In the genomic region with DNA sequence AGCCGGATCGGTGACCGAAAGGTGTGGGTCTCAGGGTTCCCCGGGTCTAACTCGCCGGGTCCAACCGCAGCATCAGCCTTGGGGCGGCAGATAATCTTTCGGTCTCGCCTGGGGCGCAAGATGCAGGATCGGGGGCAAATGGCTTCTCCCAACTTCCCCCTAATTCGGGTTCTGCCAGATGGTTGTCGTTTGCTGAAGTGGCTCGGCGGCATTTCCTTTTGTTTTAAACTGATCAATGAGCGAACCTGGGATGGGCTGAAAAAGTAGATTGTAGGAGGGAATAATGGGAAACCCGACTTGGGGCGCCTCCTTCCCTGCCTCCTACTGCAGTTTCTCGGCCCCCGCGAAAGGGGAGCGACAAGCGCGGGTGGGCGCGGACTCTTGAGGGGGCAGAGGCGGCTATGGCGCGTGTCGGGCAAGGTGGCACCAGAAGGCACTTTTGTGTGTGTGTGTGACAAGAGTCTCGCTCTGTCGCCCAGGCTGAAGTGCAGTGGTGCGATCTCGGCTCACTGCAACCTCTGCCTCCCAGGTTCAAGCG, we compare ENCODE assay signal across 3 cellular contexts.
TF ChIP-seq lines count a peak whose summit lies in the region.

No MANE protein-coding gene starts in this region.

TF ChIP-seq in SK-N-SH, 30 proteins besides CTCF, POLR2A, EP300 and RAD21:
- TF ChIP-seq MAX (IDR thresholded peaks at IDR 0.05; ENCODE audit: low read depth) (no peak; the same call in 1 of the 2 replicates), YY1 (IDR thresholded peaks at IDR 0.05; ENCODE audit: low read depth) (no peak), MEF2A (IDR thresholded peaks at IDR 0.05; ENCODE audit: borderline replicate concordance, low read depth) (no peak), TCF12 (IDR thresholded peaks at IDR 0.05) (no peak), SIN3A (IDR thresholded peaks at IDR 0.05; ENCODE audit: borderline replicate concordance, low read depth, low read length) (no peak), RXRA (IDR thresholded peaks at IDR 0.05; ENCODE audit: borderline replicate concordance, low read depth) (no peak), FOXM1 (IDR thresholded peaks at IDR 0.05; ENCODE audit: low read depth) (no peak), JUND (IDR thresholded peaks at IDR 0.05) (no peak), GATA2 (CRISPR knock-in tag; IDR thresholded peaks at IDR 0.05) (no peak), RFX5 (IDR thresholded peaks at IDR 0.05; ENCODE audit: low read length) (no peak), FOXJ3 (CRISPR knock-in tag; IDR thresholded peaks at IDR 0.05) (no peak), NRF1 (IDR thresholded peaks at IDR 0.05; ENCODE audit: low read depth, low read length) (no peak), NFIC (IDR thresholded peaks at IDR 0.05; ENCODE audit: borderline replicate concordance) (no peak)
- TF ChIP-seq, protein P1, sequence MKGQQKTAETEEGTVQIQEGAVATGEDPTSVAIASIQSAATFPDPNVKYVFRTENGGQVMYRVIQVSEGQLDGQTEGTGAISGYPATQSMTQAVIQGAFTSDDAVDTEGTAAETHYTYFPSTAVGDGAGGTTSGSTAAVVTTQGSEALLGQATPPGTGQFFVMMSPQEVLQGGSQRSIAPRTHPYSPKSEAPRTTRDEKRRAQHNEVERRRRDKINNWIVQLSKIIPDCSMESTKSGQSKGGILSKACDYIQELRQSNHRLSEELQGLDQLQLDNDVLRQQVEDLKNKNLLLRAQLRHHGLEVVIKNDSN (IDR thresholded peaks at IDR 0.05; ENCODE audit: borderline replicate concordance, low read depth), result no peak
- TF ChIP-seq, protein P2, sequence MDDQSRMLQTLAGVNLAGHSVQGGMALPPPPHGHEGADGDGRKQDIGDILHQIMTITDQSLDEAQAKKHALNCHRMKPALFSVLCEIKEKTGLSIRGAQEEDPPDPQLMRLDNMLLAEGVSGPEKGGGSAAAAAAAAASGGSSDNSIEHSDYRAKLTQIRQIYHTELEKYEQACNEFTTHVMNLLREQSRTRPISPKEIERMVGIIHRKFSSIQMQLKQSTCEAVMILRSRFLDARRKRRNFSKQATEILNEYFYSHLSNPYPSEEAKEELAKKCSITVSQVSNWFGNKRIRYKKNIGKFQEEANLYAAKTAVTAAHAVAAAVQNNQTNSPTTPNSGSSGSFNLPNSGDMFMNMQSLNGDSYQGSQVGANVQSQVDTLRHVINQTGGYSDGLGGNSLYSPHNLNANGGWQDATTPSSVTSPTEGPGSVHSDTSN (IDR thresholded peaks at IDR 0.05), result no peak
- TF ChIP-seq, protein P3, sequence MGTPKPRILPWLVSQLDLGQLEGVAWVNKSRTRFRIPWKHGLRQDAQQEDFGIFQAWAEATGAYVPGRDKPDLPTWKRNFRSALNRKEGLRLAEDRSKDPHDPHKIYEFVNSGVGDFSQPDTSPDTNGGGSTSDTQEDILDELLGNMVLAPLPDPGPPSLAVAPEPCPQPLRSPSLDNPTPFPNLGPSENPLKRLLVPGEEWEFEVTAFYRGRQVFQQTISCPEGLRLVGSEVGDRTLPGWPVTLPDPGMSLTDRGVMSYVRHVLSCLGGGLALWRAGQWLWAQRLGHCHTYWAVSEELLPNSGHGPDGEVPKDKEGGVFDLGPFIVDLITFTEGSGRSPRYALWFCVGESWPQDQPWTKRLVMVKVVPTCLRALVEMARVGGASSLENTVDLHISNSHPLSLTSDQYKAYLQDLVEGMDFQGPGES (IDR thresholded peaks at IDR 0.05; ENCODE audit: low read depth, low read length), result no peak

TF ChIP-seq in SK-N-SH treated with all-trans-retinoic acid at 6 μM for 48 hours, 23 proteins besides CTCF, POLR2A, EP300 and RAD21 (continues in another document):
- TF ChIP-seq TSHZ2 (CRISPR knock-in tag; IDR thresholded peaks at IDR 0.05), result no peak
- TF ChIP-seq, protein P4, sequence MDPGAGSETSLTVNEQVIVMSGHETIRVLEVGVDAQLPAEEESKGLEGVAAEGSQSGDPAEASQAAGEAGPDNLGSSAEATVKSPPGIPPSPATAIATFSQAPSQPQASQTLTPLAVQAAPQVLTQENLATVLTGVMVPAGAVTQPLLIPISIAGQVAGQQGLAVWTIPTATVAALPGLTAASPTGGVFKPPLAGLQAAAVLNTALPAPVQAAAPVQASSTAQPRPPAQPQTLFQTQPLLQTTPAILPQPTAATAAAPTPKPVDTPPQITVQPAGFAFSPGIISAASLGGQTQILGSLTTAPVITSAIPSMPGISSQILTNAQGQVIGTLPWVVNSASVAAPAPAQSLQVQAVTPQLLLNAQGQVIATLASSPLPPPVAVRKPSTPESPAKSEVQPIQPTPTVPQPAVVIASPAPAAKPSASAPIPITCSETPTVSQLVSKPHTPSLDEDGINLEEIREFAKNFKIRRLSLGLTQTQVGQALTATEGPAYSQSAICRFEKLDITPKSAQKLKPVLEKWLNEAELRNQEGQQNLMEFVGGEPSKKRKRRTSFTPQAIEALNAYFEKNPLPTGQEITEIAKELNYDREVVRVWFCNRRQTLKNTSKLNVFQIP (CRISPR knock-in tag; IDR thresholded peaks at IDR 0.05; ENCODE audit: borderline replicate concordance, low read depth), result no peak
- TF ChIP-seq ZNF565 (CRISPR knock-in tag; conservative IDR thresholded peaks at IDR 0.05; ENCODE audit: low read depth), result no peak
- TF ChIP-seq RARB (CRISPR knock-in tag; IDR thresholded peaks at IDR 0.05), result no peak
- no peak for TF ChIP-seq PPARA (CRISPR knock-in tag; IDR thresholded peaks at IDR 0.05; ENCODE audit: borderline replicate concordance)
- TF ChIP-seq TCF4 (CRISPR knock-in tag; IDR thresholded peaks at IDR 0.05; ENCODE audit: borderline replicate concordance), result no peak
- no peak for TF ChIP-seq CSDC2 (CRISPR knock-in tag; IDR thresholded peaks at IDR 0.05)
- TF ChIP-seq, protein P5, sequence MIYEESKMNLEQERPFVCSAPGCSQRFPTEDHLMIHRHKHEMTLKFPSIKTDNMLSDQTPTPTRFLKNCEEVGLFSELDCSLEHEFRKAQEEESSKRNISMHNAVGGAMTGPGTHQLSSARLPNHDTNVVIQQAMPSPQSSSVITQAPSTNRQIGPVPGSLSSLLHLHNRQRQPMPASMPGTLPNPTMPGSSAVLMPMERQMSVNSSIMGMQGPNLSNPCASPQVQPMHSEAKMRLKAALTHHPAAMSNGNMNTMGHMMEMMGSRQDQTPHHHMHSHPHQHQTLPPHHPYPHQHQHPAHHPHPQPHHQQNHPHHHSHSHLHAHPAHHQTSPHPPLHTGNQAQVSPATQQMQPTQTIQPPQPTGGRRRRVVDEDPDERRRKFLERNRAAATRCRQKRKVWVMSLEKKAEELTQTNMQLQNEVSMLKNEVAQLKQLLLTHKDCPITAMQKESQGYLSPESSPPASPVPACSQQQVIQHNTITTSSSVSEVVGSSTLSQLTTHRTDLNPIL (CRISPR knock-in tag; IDR thresholded peaks at IDR 0.05; ENCODE audit: low read depth), result no peak
- no peak for TF ChIP-seq SNAI2 (CRISPR knock-in tag; IDR thresholded peaks at IDR 0.05)
- no peak for TF ChIP-seq ARNTL (CRISPR knock-in tag; IDR thresholded peaks at IDR 0.05; ENCODE audit: borderline replicate concordance, low read depth)
- no peak for TF ChIP-seq ESRRG (CRISPR knock-in tag; IDR thresholded peaks at IDR 0.05)
- TF ChIP-seq ZFP30 (CRISPR knock-in tag; IDR thresholded peaks at IDR 0.05), result no peak
- no peak for TF ChIP-seq ZC3H10 (CRISPR knock-in tag; IDR thresholded peaks at IDR 0.05)
- no peak for TF ChIP-seq OSR1 (CRISPR knock-in tag; IDR thresholded peaks at IDR 0.05)
- no peak for TF ChIP-seq GLIS3 (CRISPR knock-in tag; IDR thresholded peaks at IDR 0.05)
- no peak for TF ChIP-seq BACH2 (CRISPR knock-in tag; IDR thresholded peaks at IDR 0.05; ENCODE audit: borderline replicate concordance)
- no peak for TF ChIP-seq ZNF70 (CRISPR knock-in tag; IDR thresholded peaks at IDR 0.05)

TF ChIP-seq in GM12878, 131 proteins besides CTCF, POLR2A, EP300 and RAD21 (continued from another document):
- TF ChIP-seq, protein P6, sequence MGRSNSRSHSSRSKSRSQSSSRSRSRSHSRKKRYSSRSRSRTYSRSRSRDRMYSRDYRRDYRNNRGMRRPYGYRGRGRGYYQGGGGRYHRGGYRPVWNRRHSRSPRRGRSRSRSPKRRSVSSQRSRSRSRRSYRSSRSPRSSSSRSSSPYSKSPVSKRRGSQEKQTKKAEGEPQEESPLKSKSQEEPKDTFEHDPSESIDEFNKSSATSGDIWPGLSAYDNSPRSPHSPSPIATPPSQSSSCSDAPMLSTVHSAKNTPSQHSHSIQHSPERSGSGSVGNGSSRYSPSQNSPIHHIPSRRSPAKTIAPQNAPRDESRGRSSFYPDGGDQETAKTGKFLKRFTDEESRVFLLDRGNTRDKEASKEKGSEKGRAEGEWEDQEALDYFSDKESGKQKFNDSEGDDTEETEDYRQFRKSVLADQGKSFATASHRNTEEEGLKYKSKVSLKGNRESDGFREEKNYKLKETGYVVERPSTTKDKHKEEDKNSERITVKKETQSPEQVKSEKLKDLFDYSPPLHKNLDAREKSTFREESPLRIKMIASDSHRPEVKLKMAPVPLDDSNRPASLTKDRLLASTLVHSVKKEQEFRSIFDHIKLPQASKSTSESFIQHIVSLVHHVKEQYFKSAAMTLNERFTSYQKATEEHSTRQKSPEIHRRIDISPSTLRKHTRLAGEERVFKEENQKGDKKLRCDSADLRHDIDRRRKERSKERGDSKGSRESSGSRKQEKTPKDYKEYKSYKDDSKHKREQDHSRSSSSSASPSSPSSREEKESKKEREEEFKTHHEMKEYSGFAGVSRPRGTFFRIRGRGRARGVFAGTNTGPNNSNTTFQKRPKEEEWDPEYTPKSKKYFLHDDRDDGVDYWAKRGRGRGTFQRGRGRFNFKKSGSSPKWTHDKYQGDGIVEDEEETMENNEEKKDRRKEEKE (IDR thresholded peaks at IDR 0.05), result no peak
- TF ChIP-seq ZNF24 (IDR thresholded peaks at IDR 0.05), result no peak
- TF ChIP-seq, protein P7, sequence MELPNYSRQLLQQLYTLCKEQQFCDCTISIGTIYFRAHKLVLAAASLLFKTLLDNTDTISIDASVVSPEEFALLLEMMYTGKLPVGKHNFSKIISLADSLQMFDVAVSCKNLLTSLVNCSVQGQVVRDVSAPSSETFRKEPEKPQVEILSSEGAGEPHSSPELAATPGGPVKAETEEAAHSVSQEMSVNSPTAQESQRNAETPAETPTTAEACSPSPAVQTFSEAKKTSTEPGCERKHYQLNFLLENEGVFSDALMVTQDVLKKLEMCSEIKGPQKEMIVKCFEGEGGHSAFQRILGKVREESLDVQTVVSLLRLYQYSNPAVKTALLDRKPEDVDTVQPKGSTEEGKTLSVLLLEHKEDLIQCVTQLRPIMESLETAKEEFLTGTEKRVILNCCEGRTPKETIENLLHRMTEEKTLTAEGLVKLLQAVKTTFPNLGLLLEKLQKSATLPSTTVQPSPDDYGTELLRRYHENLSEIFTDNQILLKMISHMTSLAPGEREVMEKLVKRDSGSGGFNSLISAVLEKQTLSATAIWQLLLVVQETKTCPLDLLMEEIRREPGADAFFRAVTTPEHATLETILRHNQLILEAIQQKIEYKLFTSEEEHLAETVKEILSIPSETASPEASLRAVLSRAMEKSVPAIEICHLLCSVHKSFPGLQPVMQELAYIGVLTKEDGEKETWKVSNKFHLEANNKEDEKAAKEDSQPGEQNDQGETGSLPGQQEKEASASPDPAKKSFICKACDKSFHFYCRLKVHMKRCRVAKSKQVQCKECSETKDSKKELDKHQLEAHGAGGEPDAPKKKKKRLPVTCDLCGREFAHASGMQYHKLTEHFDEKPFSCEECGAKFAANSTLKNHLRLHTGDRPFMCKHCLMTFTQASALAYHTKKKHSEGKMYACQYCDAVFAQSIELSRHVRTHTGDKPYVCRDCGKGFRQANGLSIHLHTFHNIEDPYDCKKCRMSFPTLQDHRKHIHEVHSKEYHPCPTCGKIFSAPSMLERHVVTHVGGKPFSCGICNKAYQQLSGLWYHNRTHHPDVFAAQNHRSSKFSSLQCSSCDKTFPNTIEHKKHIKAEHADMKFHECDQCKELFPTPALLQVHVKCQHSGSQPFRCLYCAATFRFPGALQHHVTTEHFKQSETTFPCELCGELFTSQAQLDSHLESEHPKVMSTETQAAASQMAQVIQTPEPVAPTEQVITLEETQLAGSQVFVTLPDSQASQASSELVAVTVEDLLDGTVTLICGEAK (IDR thresholded peaks at IDR 0.05; ENCODE audit: borderline replicate concordance), result no peak
- TF ChIP-seq ZNF592 (IDR thresholded peaks at IDR 0.05), result no peak
- TF ChIP-seq CBX3 (IDR thresholded peaks at IDR 0.05; ENCODE audit: borderline replicate concordance, low read depth), result no peak
- TF ChIP-seq, protein P8, sequence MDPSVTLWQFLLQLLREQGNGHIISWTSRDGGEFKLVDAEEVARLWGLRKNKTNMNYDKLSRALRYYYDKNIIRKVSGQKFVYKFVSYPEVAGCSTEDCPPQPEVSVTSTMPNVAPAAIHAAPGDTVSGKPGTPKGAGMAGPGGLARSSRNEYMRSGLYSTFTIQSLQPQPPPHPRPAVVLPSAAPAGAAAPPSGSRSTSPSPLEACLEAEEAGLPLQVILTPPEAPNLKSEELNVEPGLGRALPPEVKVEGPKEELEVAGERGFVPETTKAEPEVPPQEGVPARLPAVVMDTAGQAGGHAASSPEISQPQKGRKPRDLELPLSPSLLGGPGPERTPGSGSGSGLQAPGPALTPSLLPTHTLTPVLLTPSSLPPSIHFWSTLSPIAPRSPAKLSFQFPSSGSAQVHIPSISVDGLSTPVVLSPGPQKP (IDR thresholded peaks at IDR 0.05; ENCODE audit: low read depth, low read length), result no peak
- no peak for TF ChIP-seq STAT3 (IDR thresholded peaks at IDR 0.05; ENCODE audit: low read depth, low read length)
